18 cellular contexts compared by ENCODE assay signal in the genomic region with DNA sequence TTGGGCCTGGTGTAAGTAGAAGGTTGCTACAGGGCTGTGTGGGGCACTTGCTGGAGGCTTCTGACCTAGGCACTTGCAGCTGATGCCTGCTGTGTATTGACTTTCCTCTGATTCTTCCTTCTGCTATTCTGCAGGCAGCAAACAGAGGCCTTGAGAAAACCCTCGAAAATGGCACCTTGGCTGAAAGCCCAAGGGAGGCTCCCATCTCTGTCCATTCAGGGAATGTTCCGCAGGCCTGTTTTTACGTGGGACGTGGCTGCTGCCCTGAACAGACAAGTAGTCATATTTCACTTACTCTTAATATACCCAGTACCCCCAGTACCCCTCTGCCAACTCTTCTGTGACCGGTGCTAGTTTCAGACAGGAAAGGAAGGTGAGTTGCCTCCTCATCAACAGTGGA.
DNase-seq lines count a peak whose midpoint lies in the region; TF ChIP-seq lines count a peak whose summit lies in the region.
"Had no signal": no experiment of that assay in that cellular context is flagged by ENCODE, and none has a peak within 500 bp of the region (broad histone marks: within the 10 kb centered on the region; RNA-seq: fewer than 3 reads in every experiment).

No MANE protein-coding gene starts in this region.

- no peak for TF ChIP-seq POLR2A in testis (IDR thresholded peaks at IDR 0.05)

- no peaks in the 10 kb centered on the region for H3K9me2 ChIP-seq in MM.1S (replicated peaks; ENCODE audit: insufficient read depth, low read length)

- intact Hi-C loops in testis (cut with DNase I; ENCODE audit: low total_unique reads), result no loop called here

- H3K27ac ChIP-seq in BLaER1 treated with 17β-estradiol and CSF1 and Interleukin-3, amounts not matched to agents 10 nM and 100 nM, result no peak overlapping the region
- H3K27ac ChIP-seq in MM.1S (ENCODE audit: low read length) (no peak overlapping the region), testis (no peak overlapping the region)
- no peak overlapping the region for H3K27ac ChIP-seq in effector memory CD4-positive, alpha-beta T cell (ENCODE audit: insufficient read depth, low read length, poor library complexity, severe bottlenecking)

- WGBS in testis, 2 donors, result 59 to 66% methylated on average over 5 of the region's 5 CpGs

- no peaks in the 10 kb centered on the region for H3F3A ChIP-seq in MM.1S (ENCODE audit: insufficient read depth, low read length)

- peaks cover 0 to 47% (median 30%) of the 10 kb centered on the region in 10 experiments; a peak in 19 of 20 replicates for H3K4me1 ChIP-seq in BLaER1 treated with 17β-estradiol and CSF1 and Interleukin-3, amounts not matched to agents 10 nM and 100 nM
- H3K4me1 ChIP-seq in MM.1S (ENCODE audit: low read length), result no peaks in the 10 kb centered on the region
- no peaks in the 10 kb centered on the region for H3K4me1 ChIP-seq in testis
- H3K4me1 ChIP-seq in effector memory CD4-positive, alpha-beta T cell (ENCODE audit: control insufficient read depth, insufficient read depth, low read length, poor library complexity, severe bottlenecking), result no peaks in the 10 kb centered on the region

- H3K4me3 ChIP-seq in BLaER1 treated with 17β-estradiol and CSF1 and Interleukin-3, amounts not matched to agents 10 nM and 100 nM, result no peak overlapping the region
- H3K4me3 ChIP-seq in MM.1S (ENCODE audit: low read length), result no peak overlapping the region
- H3K4me3 ChIP-seq in testis, result no peak overlapping the region
- no peak overlapping the region for H3K4me3 ChIP-seq in effector memory CD4-positive, alpha-beta T cell (ENCODE audit: insufficient read depth, low read depth, low read length, poor library complexity, severe bottlenecking)

- H3K27me3 ChIP-seq in BLaER1 treated with 17β-estradiol and CSF1 and Interleukin-3, amounts not matched to agents 10 nM and 100 nM, result no peaks in the 10 kb centered on the region
- H3K27me3 ChIP-seq in MM.1S (replicated peaks; ENCODE audit: insufficient read depth, low read length), result no peaks in the 10 kb centered on the region
- no peaks in the 10 kb centered on the region for H3K27me3 ChIP-seq in testis
- no peaks in the 10 kb centered on the region for H3K27me3 ChIP-seq in effector memory CD4-positive, alpha-beta T cell (replicated peaks; ENCODE audit: control insufficient read depth, insufficient read depth, low read length, poor library complexity, severe bottlenecking)

- in situ Hi-C loops in ACHN (cut with HindIII; ENCODE audit: low pct_ligation_motif_present, low pct_unique_long_range_greater_than_20kb, low sequenced_read_pairs), result no loop called here

- no peaks in the 10 kb centered on the region for H4K20me1 ChIP-seq in BLaER1 treated with 17β-estradiol and CSF1 and Interleukin-3, amounts not matched to agents 10 nM and 100 nM
- H4K20me1 ChIP-seq in MM.1S (ENCODE audit: insufficient read depth, low read length), result no peaks in the 10 kb centered on the region

- H3K9ac ChIP-seq in BLaER1 treated with 17β-estradiol and CSF1 and Interleukin-3, amounts not matched to agents 10 nM and 100 nM, result no peak overlapping the region
- H3K9ac ChIP-seq in MM.1S (ENCODE audit: low read length), result no peak overlapping the region

- peaks cover 25% of the 10 kb centered on the region for H3K4me1 Mint-ChIP-seq in mesothelial cell of epicardium
- H3K4me1 Mint-ChIP-seq: B cell; CD4-positive, alpha-beta memory T cell had no signal

- no peaks in the 10 kb centered on the region for H3K79me2 ChIP-seq in MM.1S (ENCODE audit: low read length)

- no peaks in the 10 kb centered on the region for H3K36me3 ChIP-seq in BLaER1 treated with 17β-estradiol and CSF1 and Interleukin-3, amounts not matched to agents 10 nM and 100 nM
- H3K36me3 ChIP-seq in MM.1S (replicated peaks; ENCODE audit: insufficient read depth, low read length) (no peaks in the 10 kb centered on the region), testis (ENCODE audit: low read depth, missing control alignments) (no peaks in the 10 kb centered on the region)
- H3K36me3 ChIP-seq in effector memory CD4-positive, alpha-beta T cell (ENCODE audit: control insufficient read depth, insufficient read depth, low read length), result no peaks in the 10 kb centered on the region

- TF ChIP-seq CTCF in MM.1S (IDR thresholded peaks at IDR 0.05; ENCODE audit: low read length) (no peak), mesothelial cell of epicardium (IDR thresholded peaks at IDR 0.05; ENCODE audit: unreplicated experiment) (no peak), testis (IDR thresholded peaks at IDR 0.05) (no peak)

- DNase-seq in MM.1S (peak; percentile 33), mesothelial cell of epicardium (ENCODE audit: low spot score in 2 of 2, unreplicated experiment in 2 of 2) (no peak), testis (peak; percentile 38), ACHN (no peak), C1 segment of cervical spinal cord (lab: John Stamatoyannopoulos, UW) (no peak), NCI-H345 treated with DMSO at 0.1 percent for 48 hours (lab: John Stamatoyannopoulos, UW; ENCODE audit: unreplicated experiment) (no peak)
- DNase-seq in effector memory CD4-positive, alpha-beta T cell, result no peak
- DNase-seq: 8988T; CD4-positive, alpha-beta memory T cell; DMS153; DMS79; GF-D8; GOT3; H7; HFFc6 had no signal

- H3K27ac Mint-ChIP-seq in mesothelial cell of epicardium, result peak overlapping the region; percentile 35
- H3K27ac Mint-ChIP-seq: B cell; CD4-positive, alpha-beta memory T cell; HFFc6 had no signal

- H3K9me3 Mint-ChIP-seq in mesothelial cell of epicardium, result peaks cover 12% of the 10 kb centered on the region

- H3K9me3 ChIP-seq in BLaER1 treated with 17β-estradiol and CSF1 and Interleukin-3, amounts not matched to agents 10 nM and 100 nM (replicated peaks in 1 of 11), result peaks cover under 1 to 13% (median 7%) of the 10 kb centered on the region in 11 experiments; a peak in 16 of 22 replicates
- H3K9me3 ChIP-seq in MM.1S (replicated peaks; ENCODE audit: insufficient read depth, low read length), result no peaks in the 10 kb centered on the region
- H3K9me3 ChIP-seq in testis, result no peaks in the 10 kb centered on the region
- no peaks in the 10 kb centered on the region for H3K9me3 ChIP-seq in effector memory CD4-positive, alpha-beta T cell (ENCODE audit: control insufficient read depth, low read length)

- H3K27me3 Mint-ChIP-seq in mesothelial cell of epicardium (ENCODE audit: low read depth), result no peaks in the 10 kb centered on the region
- H3K27me3 Mint-ChIP-seq: B cell; CD4-positive, alpha-beta memory T cell had no signal

- H3K4me3 Mint-ChIP-seq in mesothelial cell of epicardium, result no peak overlapping the region
- H3K4me3 Mint-ChIP-seq: B cell; CD14-positive monocyte; CD4-positive, alpha-beta memory T cell; HFFc6 had no signal

- H2AFZ ChIP-seq in MM.1S (ENCODE audit: low read length), result no peak overlapping the region

- peak overlapping the region in 7 of 11 experiments; percentile 7 to 70 (median 27); a peak in 8 of 22 replicates for H3K4me2 ChIP-seq in BLaER1 treated with 17β-estradiol and CSF1 and Interleukin-3, amounts not matched to agents 10 nM and 100 nM
- H3K4me2 ChIP-seq in MM.1S (ENCODE audit: low read depth, low read length), result no peak overlapping the region

- H3K36me3 Mint-ChIP-seq in mesothelial cell of epicardium, result peaks cover 4% of the 10 kb centered on the region
- H3K36me3 Mint-ChIP-seq: CD14-positive monocyte; CD4-positive, alpha-beta memory T cell had no signal

Comparison
In these comparisons a context has a peak if more than half of its experiments do, and no peak if none do; other contexts are left out.
1. DNase-seq: peak in MM.1S (single experiment) and testis (single experiment); none in mesothelial cell of epicardium (0 of 2), ACHN (single experiment), effector memory CD4-positive, alpha-beta T cell (0 of 3), C1 segment of cervical spinal cord (0 of 14) and NCI-H345 treated with DMSO at 0.1 percent for 48 hours (single experiment).